In the genomic region with DNA sequence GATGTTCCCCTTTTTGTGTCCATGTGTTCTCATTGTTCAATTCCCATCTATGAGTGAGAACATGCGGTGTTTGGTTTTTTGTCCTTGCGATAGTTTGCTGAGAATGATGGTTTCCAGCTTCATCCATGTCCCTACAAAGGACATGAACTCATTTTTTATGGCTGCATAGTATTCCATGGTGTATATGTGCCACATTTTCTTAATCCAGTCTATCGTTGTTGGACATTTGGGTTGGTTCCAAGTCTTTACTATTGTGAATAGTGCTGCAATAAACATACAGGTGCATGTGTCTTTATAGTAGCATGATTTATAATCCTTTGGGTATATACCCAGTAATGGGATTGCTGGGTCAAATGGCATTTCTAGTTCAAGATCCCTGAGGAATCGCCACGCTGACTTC, we compare ENCODE assay signal across 5 cellular contexts.
DNase-seq lines count a peak whose midpoint lies in the region; TF ChIP-seq lines count a peak whose summit lies in the region.
"Not testable (repeated sequence)": the region's sequence is repeated elsewhere in the genome, so short reads cannot be mapped to it uniquely, and the experiment has no call there.

No MANE protein-coding gene starts in this region.

- not testable (repeated sequence) for H3K9me3 Mint-ChIP-seq in CD14-positive monocyte
- peaks cover 58% of the 10 kb centered on the region for H3K9me3 Mint-ChIP-seq in activated CD4-positive, alpha-beta memory T cell treated with anti-CD3 and anti-CD28 coated beads, Interleukin-2, amount 10 ng/mL, durations not matched to agents 7 days and 5 days

- not testable (repeated sequence) for H3K27me3 ChIP-seq in neutrophil

- not testable (repeated sequence) for H3K9me3 ChIP-seq in HEK293 (ENCODE audit: control insufficient read depth, insufficient read depth, low read depth, low read length); KOPT-K1 (ENCODE audit: insufficient read depth, low read length, poor library complexity, severe bottlenecking); neutrophil

- intact Hi-C loops in CD14-positive monocyte (cut with micrococcal nuclease), result loop anchor here (5.0 kb wide), 2 partner anchors 123 to 133 kb away; partner anchors contain the start of gene GAB2 (in 1 of the 2)

- H3K4me1 ChIP-seq in HEK293 (ENCODE audit: control insufficient read depth, insufficient read depth, low read length), result not testable (repeated sequence)
- peaks cover 72 to 77% of the 10 kb centered on the region in 2 experiments for H3K4me1 ChIP-seq in neutrophil (ENCODE audit: control insufficient read depth in 1 of 2, insufficient read depth in 1 of 2, low read depth in 1 of 2, low read length in 1 of 2)

- POLR2A ChIA-PET in HEK293 (lab: Yijun Ruan, JAX); activated CD4-positive, alpha-beta memory T cell treated with anti-CD3 and anti-CD28 coated beads, Interleukin-2, amount 10 ng/mL, durations not matched to agents 7 days and 5 days (lab: Charles Lee): not testable (repeated sequence)

- H3K27ac Mint-ChIP-seq in CD14-positive monocyte, result peak overlapping the region; percentile 26 to 99 (median 78)
- H3K27ac Mint-ChIP-seq in activated CD4-positive, alpha-beta memory T cell treated with anti-CD3 and anti-CD28 coated beads, Interleukin-2, amount 10 ng/mL, durations not matched to agents 7 days and 5 days, result peak overlapping the region; percentile 49

- CTCF ChIA-PET in HEK293 (lab: Yijun Ruan, JAX); activated CD4-positive, alpha-beta memory T cell treated with anti-CD3 and anti-CD28 coated beads, Interleukin-2, amount 10 ng/mL, durations not matched to agents 7 days and 5 days (lab: Charles Lee): not testable (repeated sequence)

- H3K36me3 Mint-ChIP-seq in CD14-positive monocyte, result peaks cover 28 to 31% of the 10 kb centered on the region in 2 donors
- H3K36me3 Mint-ChIP-seq in activated CD4-positive, alpha-beta memory T cell treated with anti-CD3 and anti-CD28 coated beads, Interleukin-2, amount 10 ng/mL, durations not matched to agents 7 days and 5 days (ENCODE audit: low read depth), result peaks cover 72% of the 10 kb centered on the region

- H3K4me1 Mint-ChIP-seq in CD14-positive monocyte, result peaks cover 66% of the 10 kb centered on the region
- H3K4me1 Mint-ChIP-seq in activated CD4-positive, alpha-beta memory T cell treated with anti-CD3 and anti-CD28 coated beads, Interleukin-2, amount 10 ng/mL, durations not matched to agents 7 days and 5 days, result peaks cover 65% of the 10 kb centered on the region

- not testable (repeated sequence) for H3K27me3 Mint-ChIP-seq in CD14-positive monocyte (ENCODE audit: low read depth in 3 of 3); activated CD4-positive, alpha-beta memory T cell treated with anti-CD3 and anti-CD28 coated beads, Interleukin-2, amount 10 ng/mL, durations not matched to agents 7 days and 5 days

- DNase-seq in CD14-positive monocyte (ENCODE audit: low spot score); activated CD4-positive, alpha-beta memory T cell treated with anti-CD3 and anti-CD28 coated beads, Interleukin-2, amount 10 ng/mL, durations not matched to agents 7 days and 5 days: not testable (repeated sequence)

- not testable (repeated sequence) for H3K4me3 Mint-ChIP-seq in CD14-positive monocyte; activated CD4-positive, alpha-beta memory T cell treated with anti-CD3 and anti-CD28 coated beads, Interleukin-2, amount 10 ng/mL, durations not matched to agents 7 days and 5 days

- not testable (repeated sequence) for TF ChIP-seq CTCF in CD14-positive monocyte (IDR thresholded peaks at IDR 0.05); HEK293 (tag by site-specific recombination; IDR thresholded peaks at IDR 0.05); neutrophil (IDR thresholded peaks at IDR 0.05)

- H3K27ac ChIP-seq in HEK293 (ENCODE audit: extremely low read depth, low read depth, low read length), result not testable (repeated sequence)
- H3K27ac ChIP-seq in KOPT-K1 (ENCODE audit: low read depth, low read length, poor library complexity, severe bottlenecking), result peak overlapping the region; percentile 100
- peak overlapping the region; percentile 99 for H3K27ac ChIP-seq in neutrophil

- H3K4me3 ChIP-seq in HEK293 (ENCODE audit: low read depth, low read length); neutrophil (ENCODE audit: low read depth in 1 of 2, low read length in 1 of 2): not testable (repeated sequence)

- H3K36me3 ChIP-seq in HEK293 (ENCODE audit: control insufficient read depth in 2 of 2, insufficient read depth in 1 of 2, low read length in 2 of 2); KOPT-K1 (ENCODE audit: insufficient read depth, low read length); neutrophil: not testable (repeated sequence)

TF ChIP-seq in HEK293, 187 proteins besides CTCF, POLR2A, EP300 and RAD21:
- peak; percentile 57; the same call in 1 of the 2 replicates for TF ChIP-seq ZNF146 (tag by site-specific recombination; IDR thresholded peaks at IDR 0.05)
